ENCODE assay signal across 8 cellular contexts in the genomic region with DNA sequence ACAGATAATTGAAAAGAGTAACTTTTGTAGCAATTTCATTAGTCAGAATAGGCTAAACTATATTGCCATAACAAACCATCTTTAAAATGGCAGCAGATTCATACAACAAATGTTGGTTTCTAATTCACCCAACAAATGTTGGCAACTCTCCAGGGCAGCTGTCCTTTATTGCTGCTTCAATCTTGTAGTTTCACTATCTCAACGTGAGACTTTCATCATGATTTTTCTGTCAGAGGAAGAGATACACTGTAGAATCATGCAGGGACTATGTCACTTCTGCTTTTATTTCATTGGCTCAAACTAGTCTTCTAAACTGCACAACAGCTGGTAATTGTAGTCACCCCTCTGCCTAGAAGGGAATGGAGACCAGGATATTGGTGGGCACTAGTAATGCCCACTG.
DNase-seq lines count a peak whose midpoint lies in the region; TF ChIP-seq lines count a peak whose summit lies in the region.

No MANE protein-coding gene starts in this region.

- CTCF ChIA-PET in activated CD4-positive, alpha-beta T cell treated with anti-CD3 and anti-CD28 coated beads, Interleukin-2, amount 10 ng/mL, durations not matched to agents 7 days and 5 days (lab: Charles Lee): interaction anchor here (0.8 kb wide), 1 partner anchor 10 kb away, joined by 3 read pairs; no protein-coding TSS in a partner anchor

- POLR2A ChIA-PET in activated CD4-positive, alpha-beta T cell treated with anti-CD3 and anti-CD28 coated beads, Interleukin-2, amount 10 ng/mL, durations not matched to agents 7 days and 5 days (lab: Charles Lee): no interaction called here

- H3K27me3 Mint-ChIP-seq in activated CD4-positive, alpha-beta T cell treated with anti-CD3 and anti-CD28 coated beads, Interleukin-2, amount 10 ng/mL, durations not matched to agents 7 days and 5 days: no peaks in the 10 kb centered on the region
- no peaks in the 10 kb centered on the region for H3K27me3 Mint-ChIP-seq in chondrocyte (ENCODE audit: low read depth)

- no peak for TF ChIP-seq CTCF in chondrocyte (IDR thresholded peaks at IDR 0.05)

- H3K27ac Mint-ChIP-seq in activated CD4-positive, alpha-beta T cell treated with anti-CD3 and anti-CD28 coated beads, Interleukin-2, amount 10 ng/mL, durations not matched to agents 7 days and 5 days: no peak overlapping the region
- no peak overlapping the region for H3K27ac Mint-ChIP-seq in chondrocyte (ENCODE audit: unreplicated experiment)

- H3K9me3 Mint-ChIP-seq in activated CD4-positive, alpha-beta T cell treated with anti-CD3 and anti-CD28 coated beads, Interleukin-2, amount 10 ng/mL, durations not matched to agents 7 days and 5 days: no peaks in the 10 kb centered on the region
- peaks cover 4% of the 10 kb centered on the region for H3K9me3 Mint-ChIP-seq in chondrocyte (ENCODE audit: low read depth)

- no peaks in the 10 kb centered on the region for H3K36me3 Mint-ChIP-seq in activated CD4-positive, alpha-beta T cell treated with anti-CD3 and anti-CD28 coated beads, Interleukin-2, amount 10 ng/mL, durations not matched to agents 7 days and 5 days (ENCODE audit: low read depth)
- H3K36me3 Mint-ChIP-seq in chondrocyte (ENCODE audit: low read depth): no peaks in the 10 kb centered on the region

- DNase-seq in activated CD4-positive, alpha-beta T cell treated with anti-CD3 and anti-CD28 coated beads for 48 hours: peak; percentile 7
- DNase-seq in activated CD4-positive, alpha-beta T cell treated with anti-CD3 and anti-CD28 coated beads, Interleukin-2, amount 10 ng/mL, durations not matched to agents 7 days and 5 days: no peak
- DNase-seq in NCI-H1694 treated with DMSO at 0.1 percent for 48 hours (lab: John Stamatoyannopoulos, UW) (peak; percentile 36), dermis blood vessel endothelial cell (peak; percentile 16), superior temporal gyrus (ENCODE audit: extremely low spot score) (peak; percentile 73), chondrocyte (ENCODE audit: low spot score) (no peak), AG08395 (ENCODE audit: low spot score) (no peak), putamen (ENCODE audit: low spot score) (no peak)

- peaks cover 4% of the 10 kb centered on the region for H3K4me1 Mint-ChIP-seq in activated CD4-positive, alpha-beta T cell treated with anti-CD3 and anti-CD28 coated beads, Interleukin-2, amount 10 ng/mL, durations not matched to agents 7 days and 5 days
- peaks cover 19% of the 10 kb centered on the region for H3K4me1 Mint-ChIP-seq in chondrocyte (ENCODE audit: low read depth)

- no peak overlapping the region for H3K4me3 Mint-ChIP-seq in activated CD4-positive, alpha-beta T cell treated with anti-CD3 and anti-CD28 coated beads, Interleukin-2, amount 10 ng/mL, durations not matched to agents 7 days and 5 days
- H3K4me3 Mint-ChIP-seq in chondrocyte (ENCODE audit: unreplicated experiment): no peak overlapping the region

Comparison
In these comparisons a context has a peak if more than half of its experiments do, and no peak if none do; other contexts are left out.
1. DNase-seq: peak in activated CD4-positive, alpha-beta T cell treated with anti-CD3 and anti-CD28 coated beads for 48 hours (single experiment), NCI-H1694 treated with DMSO at 0.1 percent for 48 hours (single experiment), dermis blood vessel endothelial cell (single experiment) and superior temporal gyrus (single experiment); none in activated CD4-positive, alpha-beta T cell treated with anti-CD3 and anti-CD28 coated beads, Interleukin-2, amount 10 ng/mL, durations not matched to agents 7 days and 5 days (single experiment), chondrocyte (single experiment), AG08395 (single experiment) and putamen (single experiment).